ENCODE assay signal across 8 cellular contexts in the genomic region with DNA sequence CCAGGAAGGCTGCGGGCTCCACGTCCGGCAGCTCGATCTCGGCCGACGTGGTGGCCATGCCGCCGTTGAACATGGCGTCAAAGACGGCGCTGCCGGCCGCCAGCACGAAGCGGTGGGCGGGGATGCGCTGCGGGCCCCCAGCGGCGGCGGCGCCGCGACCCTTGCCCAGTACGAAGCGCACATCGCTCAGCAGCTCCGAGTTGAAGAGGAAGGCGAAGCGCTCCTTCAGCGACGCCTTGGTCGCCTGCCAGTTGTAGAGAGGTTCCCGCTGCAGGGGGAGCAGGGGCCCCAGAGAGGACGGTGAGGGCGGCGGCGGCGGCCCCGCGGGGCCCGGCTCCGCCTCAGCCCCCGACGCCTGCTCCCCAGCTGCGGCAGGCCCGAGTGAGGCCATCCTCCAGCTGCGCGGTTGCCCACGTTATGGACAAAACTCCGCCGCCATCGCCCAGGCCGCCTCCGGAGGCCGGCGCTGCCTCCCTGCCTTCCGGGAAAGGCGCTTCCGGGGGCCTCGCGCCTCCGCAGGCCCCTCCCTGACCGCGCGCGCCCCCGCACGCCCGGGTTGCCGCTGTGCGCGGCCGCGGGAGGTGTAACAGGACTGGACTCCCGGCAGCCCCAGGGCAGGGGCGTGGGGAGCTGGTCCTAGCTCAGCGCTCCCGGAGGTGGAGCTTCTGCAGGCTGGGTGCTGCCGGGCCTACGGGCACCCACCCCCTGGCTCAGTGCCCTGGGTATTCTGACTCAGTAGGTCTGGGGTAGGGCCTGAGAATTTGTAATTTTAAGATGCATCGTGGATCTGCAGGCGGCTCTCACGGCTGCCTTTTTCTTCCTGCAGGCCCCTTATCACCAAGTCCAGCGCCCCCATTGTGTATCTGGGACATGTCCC. TPM values are rescaled to one million over a fixed set of nuclear protein-coding genes. Genes with fewer than 3 reads are reported as not detected.
DNase-seq lines count a peak whose midpoint lies in the region; ATAC-seq and TF ChIP-seq lines count a peak whose summit lies in the region.

A gene (minus strand): TSS at position 492 of the 877 bp plus-strand sequence. CDS start 101 bp downstream, at position 391.

- POLR2A ChIA-PET in HCT116 (lab: Charles Lee), result interaction anchor here (0.8 to 1.0 kb wide), 5 partner anchors 10 to 62 kb away, joined by 3 read pairs; no protein-coding TSS in a partner anchor

- H3K79me2 ChIP-seq in HCT116 (ENCODE audit: insufficient read depth, low read length) (peaks cover 49% of the 10 kb centered on the region), MM.1S (ENCODE audit: low read length) (peaks cover 50% of the 10 kb centered on the region), osteoblast (ENCODE audit: insufficient read depth, low read length) (peaks cover 49% of the 10 kb centered on the region)

- H3K4me3 ChIP-seq in GM06990 (replicated peaks; ENCODE audit: low read depth, low read length) (peak within 1 kb of the TSS; percentile 65), HCT116 (replicated peaks in 1 of 2; ENCODE audit: low read depth in 1 of 2, low read length in 2 of 2) (peak within 1 kb of the TSS; percentile 66 to 91), MM.1S (ENCODE audit: low read length) (peak within 1 kb of the TSS; percentile 70), osteoblast (ENCODE audit: insufficient read depth, low read length) (peak within 1 kb of the TSS; percentile 94), testis (peak within 1 kb of the TSS; percentile 95 to 97)

- H3K9me2 ChIP-seq in HCT116 (ENCODE audit: insufficient read depth) (no peaks in the 10 kb centered on the region), MM.1S (replicated peaks; ENCODE audit: insufficient read depth, low read length) (no peaks in the 10 kb centered on the region)

- RAD21 ChIA-PET in HCT116 (lab: Charles Lee; ENCODE audit: low non-redundant PET in 1 of 2, low total read pairs in 2 of 2, uncharacterized antibody in 2 of 2, unreplicated experiment in 2 of 2), result interaction anchor here in 1 of 2 experiments (0.6 kb wide), 1 partner anchor 214 kb away, joined by 4 read pairs; no protein-coding TSS in a partner anchor

- H2AFZ ChIP-seq in HCT116 (ENCODE audit: low read depth, low read length, poor library complexity, severe bottlenecking), result no peak within 1 kb of the TSS
- peak within 1 kb of the TSS; percentile 88 for H2AFZ ChIP-seq in MM.1S (ENCODE audit: low read length)
- H2AFZ ChIP-seq in osteoblast (ENCODE audit: low read length), result peak within 1 kb of the TSS; percentile 91

- intact Hi-C loops in HCT116 (cut with micrococcal nuclease) (no loop called here), testis (cut with DNase I; ENCODE audit: low total_unique reads) (no loop called here)

- no TSS peak for BruUV-seq in HCT116 (replicated peaks; lab: Mats Ljungman, UMichigan)

- H3K27ac Mint-ChIP-seq in activated naive CD4-positive, alpha-beta T cell treated with anti-CD3 and anti-CD28 coated beads, Interleukin-2, amount 50 U/mL, for 24 hours, result peak within 1 kb of the TSS; percentile 79

- H3K27ac ChIP-seq in HCT116 (ENCODE audit: low read depth, low read length) (peak within 1 kb of the TSS; percentile 97), MM.1S (ENCODE audit: low read length) (peak within 1 kb of the TSS; percentile 59), osteoblast (ENCODE audit: low read depth, low read length) (peak within 1 kb of the TSS; percentile 86), testis (peak within 1 kb of the TSS; percentile 92 to 94)

- CTCF ChIA-PET in HCT116 (lab: Charles Lee), result interaction anchor here (1.2 kb wide), 1 partner anchor 314 kb away, joined by 4 read pairs; no protein-coding TSS in a partner anchor

- TF ChIP-seq RAD21 in HCT116 (IDR thresholded peaks at IDR 0.05; ENCODE audit: low read depth), result no peak

- peaks cover 4% of the 10 kb centered on the region for H3K36me3 Mint-ChIP-seq in activated naive CD4-positive, alpha-beta T cell treated with anti-CD3 and anti-CD28 coated beads, Interleukin-2, amount 50 U/mL, for 24 hours

- H3K4me2 ChIP-seq in HCT116 (ENCODE audit: low read length) (peak within 1 kb of the TSS; percentile 87), MM.1S (ENCODE audit: low read depth, low read length) (peak within 1 kb of the TSS; percentile 82), osteoblast (ENCODE audit: insufficient read depth, low read length) (peak within 1 kb of the TSS; percentile 96)

- H3K9ac ChIP-seq in HCT116 (ENCODE audit: low read length) (peak within 1 kb of the TSS; percentile 90), MM.1S (ENCODE audit: low read length) (peak within 1 kb of the TSS; percentile 88)

- H3K4me1 ChIP-seq in HCT116 (ENCODE audit: control insufficient read depth in 1 of 2, insufficient read depth in 2 of 2, low read length in 2 of 2), result peaks cover 9 to 22% of the 10 kb centered on the region in 2 experiments; a peak in 3 of 4 replicates
- H3K4me1 ChIP-seq in MM.1S (ENCODE audit: low read length), result peaks cover 22% of the 10 kb centered on the region
- peaks cover 29% of the 10 kb centered on the region for H3K4me1 ChIP-seq in osteoblast (ENCODE audit: insufficient read depth, low read length)
- H3K4me1 ChIP-seq in testis, result peaks cover 20% of the 10 kb centered on the region

- H3K9me3 ChIP-seq in HCT116 (ENCODE audit: control insufficient read depth in 1 of 2, insufficient read depth in 1 of 2, low read depth in 1 of 2, low read length in 2 of 2) (no peaks in the 10 kb centered on the region), MM.1S (replicated peaks; ENCODE audit: insufficient read depth, low read length) (no peaks in the 10 kb centered on the region), osteoblast (ENCODE audit: low read depth, low read length) (no peaks in the 10 kb centered on the region), testis (no peaks in the 10 kb centered on the region)

- peak; percentile 97 for ATAC-seq in HCT116
- peak; percentile 95 for ATAC-seq in SK-N-SH treated with all-trans-retinoic acid at 6 μM for 48 hours

- H3K4me3 Mint-ChIP-seq in activated naive CD4-positive, alpha-beta T cell treated with anti-CD3 and anti-CD28 coated beads, Interleukin-2, amount 50 U/mL, for 24 hours, result no peak within 1 kb of the TSS

- peaks cover 8% of the 10 kb centered on the region; the same call in 1 of the 2 replicates for H3F3A ChIP-seq in MM.1S (ENCODE audit: insufficient read depth, low read length)

- H4K20me1 ChIP-seq in HCT116 (ENCODE audit: insufficient read depth), result peaks cover 8% of the 10 kb centered on the region; the same call in 1 of the 2 replicates
- peaks cover 10% of the 10 kb centered on the region; the same call in 1 of the 2 replicates for H4K20me1 ChIP-seq in MM.1S (ENCODE audit: insufficient read depth, low read length)
- peaks cover 34% of the 10 kb centered on the region for H4K20me1 ChIP-seq in osteoblast (ENCODE audit: insufficient read depth, low read length)

- peak; percentile 21 for TF ChIP-seq CTCF in GM06990 (IDR thresholded peaks at IDR 0.05; ENCODE audit: insufficient read depth, low read length, poor library complexity, severe bottlenecking)
- TF ChIP-seq CTCF in HCT116 (IDR thresholded peaks at IDR 0.05 in 2 of 3, conservative IDR thresholded peaks at IDR 0.05 in 1 of 3; ENCODE audit: borderline replicate concordance in 1 of 3, insufficient read depth in 1 of 3, low read depth in 2 of 3, low read length in 2 of 3), result no peak
- 0 out of 2 replicates have a peak, but pooled peaks have one; percentile 7 for TF ChIP-seq CTCF in MM.1S (IDR thresholded peaks at IDR 0.05; ENCODE audit: low read length)
- TF ChIP-seq CTCF in osteoblast (IDR thresholded peaks at IDR 0.05; ENCODE audit: extremely low read depth, low read depth, low read length), result no peak
- TF ChIP-seq CTCF in testis (IDR thresholded peaks at IDR 0.05), result no peak

- H3K27me3 ChIP-seq in GM06990 (replicated peaks; ENCODE audit: control insufficient read depth, insufficient read depth, low read length), result no peaks in the 10 kb centered on the region
- no peaks in the 10 kb centered on the region for H3K27me3 ChIP-seq in HCT116 (ENCODE audit: insufficient read depth, low read length)
- no peaks in the 10 kb centered on the region for H3K27me3 ChIP-seq in MM.1S (replicated peaks; ENCODE audit: insufficient read depth, low read length)
- H3K27me3 ChIP-seq in osteoblast (ENCODE audit: insufficient read depth, low read length), result no peaks in the 10 kb centered on the region
- H3K27me3 ChIP-seq in testis, result no peaks in the 10 kb centered on the region

- peaks cover 3% of the 10 kb centered on the region for H3K4me1 Mint-ChIP-seq in activated naive CD4-positive, alpha-beta T cell treated with anti-CD3 and anti-CD28 coated beads, Interleukin-2, amount 50 U/mL, for 24 hours

- no peaks in the 10 kb centered on the region for H3K9me3 Mint-ChIP-seq in activated naive CD4-positive, alpha-beta T cell treated with anti-CD3 and anti-CD28 coated beads, Interleukin-2, amount 50 U/mL, for 24 hours

- 0 to 1% methylated on average over 1 to 27 of the region's 86 CpGs for WGBS in testis, 2 donors

- no peaks in the 10 kb centered on the region for H3K36me3 ChIP-seq in GM06990 (ENCODE audit: control insufficient read depth, insufficient read depth, low read length)
- H3K36me3 ChIP-seq in HCT116 (ENCODE audit: control insufficient read depth in 1 of 2, insufficient read depth in 2 of 2, low read length in 2 of 2), result peaks cover 0 to 16% of the 10 kb centered on the region in 2 experiments; a peak in 1 of 4 replicates
- no peaks in the 10 kb centered on the region for H3K36me3 ChIP-seq in MM.1S (replicated peaks; ENCODE audit: insufficient read depth, low read length)
- no peaks in the 10 kb centered on the region for H3K36me3 ChIP-seq in osteoblast (ENCODE audit: insufficient read depth, low read length)
- no peaks in the 10 kb centered on the region for H3K36me3 ChIP-seq in testis (ENCODE audit: low read depth, missing control alignments)

- peak; percentile 94 for DNase-seq in GM06990 (ENCODE audit: extremely low read depth, insufficient read length)
- peak; percentile 87 for DNase-seq in HCT116 (ENCODE audit: low read depth, low spot score)
- peak; percentile 93 for DNase-seq in MM.1S
- peak; percentile 42 for DNase-seq in glomerular endothelial cell (ENCODE audit: extremely low read depth, low read depth, low spot score)
- peak; percentile 100 for DNase-seq in osteoblast (ENCODE audit: insufficient read length, low spot score, missing footprints)
- DNase-seq in testis, result peak; percentile 94

- H3K27me3 Mint-ChIP-seq in activated naive CD4-positive, alpha-beta T cell treated with anti-CD3 and anti-CD28 coated beads, Interleukin-2, amount 50 U/mL, for 24 hours, result no peaks in the 10 kb centered on the region

- TF ChIP-seq POLR2A in HCT116 (IDR thresholded peaks at IDR 0.05; ENCODE audit: borderline replicate concordance, extremely low read depth, insufficient read depth, insufficient read length) (peak; percentile 67), testis (IDR thresholded peaks at IDR 0.05) (peak; percentile 62)

TF ChIP-seq in HCT116, 20 proteins besides CTCF, POLR2A, EP300 and RAD21 (continues in another document):
- TF ChIP-seq JUND (IDR thresholded peaks at IDR 0.05) (no peak), ZFX (IDR thresholded peaks at IDR 0.05) (peak; percentile 90)

TF ChIP-seq in SK-N-SH treated with all-trans-retinoic acid at 6 μM for 48 hours, 23 proteins besides CTCF, POLR2A, EP300 and RAD21 (continues in another document):
- TF ChIP-seq ZFP3 (CRISPR knock-in tag; IDR thresholded peaks at IDR 0.05), result peak; percentile 52; the same call in 1 of the 2 replicates

RNA-seq across cellular contexts. Expression of the gene that starts here (rescaled TPM):
- total RNA-seq in HCT116 (2021; ENCODE audit: unreplicated experiment) (80.0 TPM), glomerular endothelial cell (94.9 and 111 TPM in 2 replicates), osteoblast (88.3 and 99.6 TPM in 2 replicates), testis (100 to 1,000 TPM in 1 of 2 donors, 10 to 100 TPM in 1; 94.6 to 104 TPM)
- 26.7 and 37.1 TPM in 2 replicates for polyA plus RNA-seq in HCT116 (2012)
- 118 TPM for polyA plus RNA-seq in testis (ENCODE audit: insufficient read depth, low read depth, low replicate concordance)

Comparison
In these comparisons a context has a peak if more than half of its experiments do, and no peak if none do; other contexts are left out.
1. Peak in every context shown above with its lines: DNase-seq, ATAC-seq, H3K4me3 ChIP-seq and H3K27ac ChIP-seq.
2. DNase-seq: peak in every context shown above with its lines; median percentile 100 in osteoblast; 94 in GM06990; 94 in testis; 93 in MM.1S; 87 in HCT116; 42 in glomerular endothelial cell.
3. CTCF ChIP-seq: peak in GM06990 (single experiment) and MM.1S (single experiment); none in HCT116 (0 of 3), osteoblast (single experiment) and testis (0 of 3).